In genomic region chr9:36721846-36722588, GRCh38 we compare ENCODE assay signal across 20 cellular contexts.
DNase-seq lines count a peak whose midpoint lies in the region; ATAC-seq and TF ChIP-seq lines count a peak whose summit lies in the region.
"Had no signal": no experiment of that assay in that cellular context is flagged by ENCODE, and none has a peak within 500 bp of the region (broad histone marks: within the 10 kb centered on the region; RNA-seq: fewer than 3 reads in every experiment).

No MANE protein-coding gene starts in this region.

- ATAC-seq in lung (ENCODE audit: insufficient read depth, low FRiP score), result no peak
- ATAC-seq: A549; effector memory CD8-positive, alpha-beta T cell; stimulated activated naive B cell treated with anti-CD40 and anti-IgM and Interleukin-4, amounts not matched to agents 10 μg/mL and 1 μg/mL and 100 μg/mL, for 72 hours had no signal

- H3K9me3 ChIP-seq in lung (ENCODE audit: control insufficient read depth in 2 of 2, insufficient read depth in 1 of 2, low read length in 1 of 2) (no peaks in the 10 kb centered on the region), stomach (no peaks in the 10 kb centered on the region)
- H3K9me3 ChIP-seq: A549, Peyer's patch, vagina had no signal

- intact Hi-C loops in stomach (cut with DNase I; ENCODE audit: low total_unique reads), result no loop called here

- H3K27me3 Mint-ChIP-seq in activated naive CD8-positive, alpha-beta T cell treated with anti-CD3 and anti-CD28 coated beads for 36 hours, result no peaks in the 10 kb centered on the region

- no peak for TF ChIP-seq POLR2A in stomach (IDR thresholded peaks at IDR 0.05)

- 66 to 81% methylated on average over 8 of the region's 8 CpGs for WGBS in lung, 2 donors
- WGBS in stomach, 5 donors, result 58 to 70% (median 67%) methylated on average over 8 of the region's 8 CpGs

- H3K9me3 Mint-ChIP-seq in activated naive CD8-positive, alpha-beta T cell treated with anti-CD3 and anti-CD28 coated beads for 36 hours, result no peaks in the 10 kb centered on the region
- H3K9me3 Mint-ChIP-seq: activated naive CD4-positive, alpha-beta T cell treated with anti-CD3 and anti-CD28 coated beads for 36 hours; brain; effector memory CD8-positive, alpha-beta T cell; immature natural killer cell; stimulated activated naive B cell treated with anti-CD40 and anti-IgM and Interleukin-4, amounts not matched to agents 10 μg/mL and 1 μg/mL and 100 μg/mL, for 72 hours had no signal

- TF ChIP-seq EP300 in stomach (IDR thresholded peaks at IDR 0.05), result no peak

- H3K27ac Mint-ChIP-seq in activated naive CD8-positive, alpha-beta T cell treated with anti-CD3 and anti-CD28 coated beads for 36 hours, result no peak overlapping the region
- H3K27ac Mint-ChIP-seq: activated naive CD4-positive, alpha-beta T cell treated with anti-CD3 and anti-CD28 coated beads for 36 hours; brain; immature natural killer cell; stimulated activated naive B cell treated with anti-CD40 and anti-IgM and Interleukin-4, amounts not matched to agents 10 μg/mL and 1 μg/mL and 100 μg/mL, for 72 hours had no signal

- H3K36me3 ChIP-seq in lung (ENCODE audit: control insufficient read depth in 2 of 2, insufficient read depth in 2 of 2, low read length in 2 of 2) (no peaks in the 10 kb centered on the region), stomach (no peaks in the 10 kb centered on the region)
- H3K36me3 ChIP-seq: Peyer's patch, vagina had no signal

- DNase-seq in NCI-H1417 (lab: John Stamatoyannopoulos, UW), result peak in 2 of 3 experiments; percentile 32 to 48
- DNase-seq in NCI-H1417 treated with DMSO at 0.1 percent for 48 hours (lab: John Stamatoyannopoulos, UW), result no peak
- peak; percentile 37 for DNase-seq in M059J (ENCODE audit: low read depth)
- peak; percentile 6 for DNase-seq in OCI-M1 (lab: John Stamatoyannopoulos, UW)
- DNase-seq in lung (ENCODE audit: low spot score), result peak; percentile 36
- no peak for DNase-seq in SHP77 treated with DMSO at 0.1 percent for 48 hours (lab: John Stamatoyannopoulos, UW)
- DNase-seq in stomach, result no peak
- no peak for DNase-seq in activated naive CD8-positive, alpha-beta T cell treated with anti-CD3 and anti-CD28 coated beads for 36 hours
- DNase-seq: activated CD8-positive, alpha-beta memory T cell treated with anti-CD3 and anti-CD28 coated beads, Interleukin-2, amount 50 U/mL, for 48 hours; activated naive CD4-positive, alpha-beta T cell treated with anti-CD3 and anti-CD28 coated beads for 36 hours; effector memory CD8-positive, alpha-beta T cell; immature natural killer cell; KBM-7; midbrain; NCI-H2171 treated with DMSO at 0.1 percent for 48 hours; stimulated activated naive B cell treated with anti-CD40 and anti-IgM and Interleukin-4, amounts not matched to agents 10 μg/mL and 1 μg/mL and 100 μg/mL, for 72 hours had no signal

- H3K4me1 ChIP-seq in lung (ENCODE audit: control insufficient read depth in 2 of 2, insufficient read depth in 2 of 2, low read length in 2 of 2) (no peaks in the 10 kb centered on the region), stomach (no peaks in the 10 kb centered on the region)
- H3K4me1 ChIP-seq: A549, Peyer's patch, vagina had no signal

- H3K27ac ChIP-seq in lung (ENCODE audit: low read depth in 1 of 2, low read length in 1 of 2) (no peak overlapping the region), stomach (no peak overlapping the region)
- H3K27ac ChIP-seq: A549, Peyer's patch, vagina had no signal

- H3K27me3 ChIP-seq in lung (ENCODE audit: control insufficient read depth, insufficient read depth) (no peaks in the 10 kb centered on the region), stomach (peaks cover 0 to 17% (median 0%) of the 10 kb centered on the region in 3 donors)
- H3K27me3 ChIP-seq: Peyer's patch, vagina had no signal

- no peaks in the 10 kb centered on the region for H3K36me3 Mint-ChIP-seq in activated naive CD8-positive, alpha-beta T cell treated with anti-CD3 and anti-CD28 coated beads for 36 hours
- H3K36me3 Mint-ChIP-seq: brain; immature natural killer cell; stimulated activated naive B cell treated with anti-CD40 and anti-IgM and Interleukin-4, amounts not matched to agents 10 μg/mL and 1 μg/mL and 100 μg/mL, for 72 hours had no signal

- H3K4me1 Mint-ChIP-seq in activated naive CD8-positive, alpha-beta T cell treated with anti-CD3 and anti-CD28 coated beads for 36 hours, result no peaks in the 10 kb centered on the region
- H3K4me1 Mint-ChIP-seq: brain, immature natural killer cell had no signal

- no peak for TF ChIP-seq CTCF in lung (IDR thresholded peaks at IDR 0.05; ENCODE audit: control extremely low read depth, extremely low read depth)
- no peak for TF ChIP-seq CTCF in stomach (IDR thresholded peaks at IDR 0.05)

- H3K4me3 ChIP-seq in lung (no peak overlapping the region), stomach (no peak overlapping the region)
- H3K4me3 ChIP-seq: A549, Peyer's patch, vagina had no signal

- H3K4me3 Mint-ChIP-seq in activated naive CD8-positive, alpha-beta T cell treated with anti-CD3 and anti-CD28 coated beads for 36 hours, result no peak overlapping the region
- H3K4me3 Mint-ChIP-seq: activated naive CD4-positive, alpha-beta T cell treated with anti-CD3 and anti-CD28 coated beads for 36 hours; brain; effector memory CD8-positive, alpha-beta T cell; immature natural killer cell; stimulated activated naive B cell treated with anti-CD40 and anti-IgM and Interleukin-4, amounts not matched to agents 10 μg/mL and 1 μg/mL and 100 μg/mL, for 72 hours had no signal

Comparison
In these comparisons a context has a peak if more than half of its experiments do, and no peak if none do; other contexts are left out.
1. DNase-seq: peak in NCI-H1417 (2 of 3), M059J (single experiment), OCI-M1 (single experiment) and lung (single experiment); none in NCI-H1417 treated with DMSO at 0.1 percent for 48 hours (single experiment), SHP77 treated with DMSO at 0.1 percent for 48 hours (single experiment), stomach (single experiment) and activated naive CD8-positive, alpha-beta T cell treated with anti-CD3 and anti-CD28 coated beads for 36 hours (single experiment).